In genomic region chr2:3626118-3626816, GRCh38 we compare ENCODE assay signal across 17 cellular contexts. TPM values are rescaled to one million over a fixed set of nuclear protein-coding genes. Genes with fewer than 3 reads are reported as not detected.
A peak's percentile ranks its signal among the peaks of the same experiment; 100 is the strongest.
DNase-seq lines count a peak whose midpoint lies in the region; ATAC-seq and TF ChIP-seq lines count a peak whose summit lies in the region.
"Had no signal": no experiment of that assay in that cellular context is flagged by ENCODE, and none has a peak within 500 bp of the region (broad histone marks: within the 10 kb centered on the region; RNA-seq: fewer than 3 reads in every experiment).

No MANE protein-coding gene starts in this region.

- 46 to 73% methylated on average over 10 to 12 of the region's 12 CpGs for whole genome bisulfite sequencing in esophagus squamous epithelium, 2 donors
- WGBS in right lobe of liver (ENCODE audit: insufficient coverage, low coverage, low lambda C conversion rate, missing lambda C conversion rate) = 36% methylated on average over 10 of the region's 12 CpGs

- intact Hi-C loops in esophagus squamous epithelium (cut with DNase I) = no loop called here
- intact Hi-C loops in right lobe of liver (cut with DNase I) = no loop called here

- peak; percentile 69 to 82 (median 76) for ATAC-seq in right lobe of liver
- ATAC-seq: activated T-cell treated with anti-CD3 and anti-CD28 coated beads, Interleukin-2, amount 50 U/mL, for 72 hours; psoas muscle had no signal

- H3K9ac ChIP-seq in stomach smooth muscle (ENCODE audit: low read length in 2 of 2) = no peak overlapping the region

- H3K4me1 ChIP-seq in SJSA1 (replicated peaks) (peaks cover 12% of the 10 kb centered on the region), esophagus squamous epithelium (peaks cover 0 to 23% (median 0%) of the 10 kb centered on the region in 3 donors), right lobe of liver (no peaks in the 10 kb centered on the region), stomach smooth muscle (ENCODE audit: control insufficient read depth, insufficient read depth, low read length) (peaks cover 15% of the 10 kb centered on the region)
- H3K4me1 ChIP-seq: psoas muscle had no signal

- peak; percentile 44 to 52 for DNase-seq in SJSA1 (ENCODE audit: low read depth in 1 of 2, low spot score in 2 of 2)
- DNase-seq in esophagus squamous epithelium (lab: John Stamatoyannopoulos, UW) = no peak
- no peak for DNase-seq in right lobe of liver
- no peak for DNase-seq in nucleus accumbens (lab: John Stamatoyannopoulos, UW)
- DNase-seq in GM20000 (ENCODE audit: low spot score) = no peak
- no peak for DNase-seq in cortex of kidney (lab: John Stamatoyannopoulos, UW)
- no peak for DNase-seq in NCI-H345 treated with DMSO at 0.1 percent for 48 hours (lab: John Stamatoyannopoulos, UW; ENCODE audit: unreplicated experiment)
- DNase-seq: activated CD4-positive, alpha-beta T cell treated with anti-CD3 and anti-CD28 coated beads for 1 hour; activated T-cell treated with anti-CD3 and anti-CD28 coated beads, Interleukin-2, amount 50 U/mL, for 72 hours; EL; NCI-H2171 treated with DMSO at 0.1 percent for 48 hours had no signal

- H3K36me3 ChIP-seq in SJSA1 = no peaks in the 10 kb centered on the region
- H3K36me3 ChIP-seq in esophagus squamous epithelium = no peaks in the 10 kb centered on the region
- H3K36me3 ChIP-seq in right lobe of liver = no peaks in the 10 kb centered on the region
- H3K36me3 ChIP-seq in stomach smooth muscle (ENCODE audit: control insufficient read depth in 2 of 2, insufficient read depth in 2 of 2, low read length in 2 of 2) = no peaks in the 10 kb centered on the region

- no peak for TF ChIP-seq POLR2A in esophagus squamous epithelium (IDR thresholded peaks at IDR 0.05)
- peak; percentile 17 for TF ChIP-seq POLR2A in right lobe of liver (IDR thresholded peaks at IDR 0.05)

- H3K9me3 ChIP-seq in SJSA1 (replicated peaks) (no peaks in the 10 kb centered on the region), esophagus squamous epithelium (no peaks in the 10 kb centered on the region), right lobe of liver (no peaks in the 10 kb centered on the region), stomach smooth muscle (ENCODE audit: control insufficient read depth in 2 of 2, low read length in 2 of 2) (peaks cover 0 to 5% of the 10 kb centered on the region in 2 donors)
- H3K9me3 ChIP-seq: psoas muscle had no signal

- H3K27ac ChIP-seq in SJSA1 (peak overlapping the region; percentile 66), esophagus squamous epithelium (peak overlapping the region in 3 of 4 donors; percentile 14 to 67 (median 65)), right lobe of liver (peak overlapping the region in 2 of 3 donors; percentile 43 to 47), stomach smooth muscle (ENCODE audit: low read length) (peak overlapping the region; percentile 49)
- H3K27ac ChIP-seq: C4-2B, psoas muscle had no signal

- no peaks in the 10 kb centered on the region for H3K27me3 ChIP-seq in SJSA1 (replicated peaks)
- H3K27me3 ChIP-seq in esophagus squamous epithelium = no peaks in the 10 kb centered on the region
- H3K27me3 ChIP-seq in right lobe of liver = no peaks in the 10 kb centered on the region
- no peaks in the 10 kb centered on the region for H3K27me3 ChIP-seq in stomach smooth muscle (ENCODE audit: control insufficient read depth in 1 of 2, insufficient read depth in 2 of 2, low read length in 2 of 2)

- TF ChIP-seq CTCF in esophagus squamous epithelium (IDR thresholded peaks at IDR 0.05) (no peak), right lobe of liver (IDR thresholded peaks at IDR 0.05) (no peak), GM20000 (IDR thresholded peaks at IDR 0.05; ENCODE audit: extremely low read depth, missing control alignments) (no peak)

- H3K4me3 ChIP-seq in SJSA1 (no peak overlapping the region), esophagus squamous epithelium (no peak overlapping the region), right lobe of liver (no peak overlapping the region), stomach smooth muscle (ENCODE audit: low read length in 2 of 2) (no peak overlapping the region)
- H3K4me3 ChIP-seq: psoas muscle had no signal

RNA-seq across cellular contexts. Expression of gene COLEC11, which starts 31.4 kb away (rescaled TPM):
- total RNA-seq in SJSA1 (2014; rRNA removed; shearing (Covaris generic)) = not detected in 2 replicates
- 1 to 10 TPM in 2 of 4 donors, under 1 TPM in 1, not detected in 1; 0.56 to 2.3 (median 1.0) TPM for total RNA-seq in esophagus squamous epithelium
- total RNA-seq in right lobe of liver = 10 to 100 TPM; 25.2 to 58.6 (median 41.1) TPM
- total RNA-seq: MCF 10A, mononuclear cell had no signal

RNA-seq across cellular contexts. Expression of gene ALLC, which starts 31.7 kb away (rescaled TPM):
- not detected in 2 replicates for total RNA-seq in SJSA1 (2014; rRNA removed; shearing (Covaris generic))
- total RNA-seq in esophagus squamous epithelium = not detected
- total RNA-seq in right lobe of liver = under 1 TPM in 5 of 6 experiments, not detected in 1; 0.18 to 0.63 (median 0.31) TPM
- total RNA-seq: activated T-cell treated with anti-CD3 and anti-CD28 coated beads, Interleukin-2, amount 50 U/mL, for 72 hours; MCF 10A; mononuclear cell; OCI-LY7; psoas muscle had no signal

RNA-seq across cellular contexts. Expression of gene RPS7, which starts 51.2 kb away (rescaled TPM):
- 2,552 and 3,656 TPM in 2 replicates for total RNA-seq in SJSA1 (2014; rRNA removed; shearing (Covaris generic))
- total RNA-seq in esophagus squamous epithelium (1,000 to 10,000 TPM; 1,342 to 4,027 (median 3,705) TPM), right lobe of liver (1,000 to 10,000 TPM in 2 of 6 experiments, 100 to 1,000 TPM in 4; 366 to 1,499 (median 423) TPM)

Comparison
In these comparisons a context has a peak if more than half of its experiments do, and no peak if none do; other contexts are left out.
1. DNase-seq: peak in SJSA1 (2 of 2); none in esophagus squamous epithelium (single experiment), right lobe of liver (0 of 3), nucleus accumbens (0 of 56), GM20000 (single experiment), cortex of kidney (single experiment) and NCI-H345 treated with DMSO at 0.1 percent for 48 hours (single experiment).
2. RNA of gene COLEC11, which starts 31.4 kb away (total RNA-seq): 25.2 to 58.6 TPM in right lobe of liver; 0.56 to 2.3 TPM in esophagus squamous epithelium and not detected in SJSA1; every median in the first group is over 4 times any median in the second.
3. Peak in every context shown above with its lines, with median percentiles within 50 percentile points of each other: H3K27ac ChIP-seq.